ENCODE assay signal across 22 cellular contexts in the genomic region with DNA sequence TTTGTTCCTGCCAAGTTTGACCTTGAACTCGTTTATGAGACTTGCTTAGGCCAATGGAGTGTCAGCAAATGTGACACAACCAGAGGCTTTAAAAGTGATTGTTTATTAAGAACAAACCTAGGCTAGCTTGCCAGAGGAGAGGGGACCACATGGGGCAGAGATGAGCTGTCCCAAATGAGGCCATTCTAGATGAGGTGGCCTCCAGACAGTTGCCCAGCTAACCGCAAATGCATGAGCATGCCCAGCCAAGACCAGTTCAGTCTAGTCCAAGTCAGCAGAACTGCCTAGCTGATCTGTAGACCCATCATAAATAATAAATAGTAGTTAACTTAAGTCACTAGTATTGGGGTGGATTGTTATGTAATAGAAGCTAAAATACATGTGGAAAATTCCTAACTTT.
"Had no signal": no experiment of that assay in that cellular context is flagged by ENCODE, and none has a peak within 500 bp of the region (broad histone marks: within the 10 kb centered on the region; RNA-seq: fewer than 3 reads in every experiment).

No MANE protein-coding gene starts in this region.

- H3K27ac ChIP-seq: hepatocyte, left lung, neutrophil, ovary, prostate gland, tibial artery, WERI-Rb-1 had no signal

- H3K4me1 ChIP-seq: left lung, prostate gland, tibial artery had no signal

- H3K4me3 ChIP-seq: hepatocyte, left lung, lung, ovary, prostate gland, tibial artery had no signal

- H3K27me3 ChIP-seq: hepatocyte, left lung, ovary, tibial artery had no signal

- FAIRE-seq: endometrium, frontal cortex had no signal

- H3K36me3 ChIP-seq: left lung, neutrophil, ovary, prostate gland, tibial artery, WERI-Rb-1 had no signal

- DNase-seq: activated CD4-positive, alpha-beta T cell treated with anti-CD3 and anti-CD28 coated beads, Interleukin-2, amount 50 U/mL, for 1 hour; activated CD4-positive, CD25-positive, alpha-beta regulatory T cell treated with anti-CD3 and anti-CD28 coated beads, Interleukin-2, amount 50 U/mL, for 72 hours; activated T-cell treated with anti-CD3 and anti-CD28 coated beads, Interleukin-2, amount 50 U/mL, for 1 hour; aorta; effector CD4-positive, alpha-beta T cell; erythroblast; glutamatergic neuron; immature natural killer cell; left lung; midbrain; ovary; stimulated activated CD4-positive, alpha-beta T cell treated with anti-CD3 and anti-CD28 coated beads, Interleukin-4, amount 100 ng/mL, for 24 hours; stimulated activated naive CD8-positive, alpha-beta T cell treated with anti-CD3 and anti-CD28 coated beads, Interleukin-15, Interleukin-2, amounts not matched to agents 100 U/mL and 50 U/mL, for 24 hours; T-helper 17 cell; tibial artery; WERI-Rb-1 had no signal

- H3K9me3 ChIP-seq: left lung, neutrophil, ovary, prostate gland, tibial artery had no signal
